In genomic region chr13:66391322-66391721, GRCh38 we compare ENCODE assay signal across 34 cellular contexts.
"Had no signal": no experiment of that assay in that cellular context is flagged by ENCODE, and none has a peak within 500 bp of the region (broad histone marks: within the 10 kb centered on the region; RNA-seq: fewer than 3 reads in every experiment).

No MANE protein-coding gene starts in this region.

- ATAC-seq: activated CD4-positive, alpha-beta T cell treated with anti-CD3 and anti-CD28 coated beads for 36 hours; activated CD4-positive, CD25-positive, alpha-beta regulatory T cell treated with anti-CD3 and anti-CD28 coated beads, Interleukin-2, amount 50 U/mL, for 24 hours; activated CD8-positive, alpha-beta memory T cell treated with anti-CD3 and anti-CD28 coated beads, Interleukin-2, amount 10 ng/mL, durations not matched to agents 7 days and 5 days; activated CD8-positive, alpha-beta T cell treated with anti-CD3 and anti-CD28 coated beads, Interleukin-2, amount 10 ng/mL, durations not matched to agents 7 days and 5 days; activated naive CD8-positive, alpha-beta T cell treated with anti-CD3 and anti-CD28 coated beads, Interleukin-2, amount 50 U/mL, for 24 hours; T-cell; T-helper 17 cell had no signal

- H3K9me3 Mint-ChIP-seq: activated CD4-positive, alpha-beta T cell treated with anti-CD3 and anti-CD28 coated beads, Interleukin-2, amount 10 ng/mL, durations not matched to agents 7 days and 5 days; activated naive CD4-positive, alpha-beta T cell treated with anti-CD3 and anti-CD28 coated beads, Interleukin-2, amount 10 ng/mL, durations not matched to agents 7 days and 5 days; activated naive CD4-positive, alpha-beta T cell treated with anti-CD3 and anti-CD28 coated beads, Interleukin-2, amount 50 U/mL, for 24 hours; brain had no signal

- H3K36me3 ChIP-seq: ascending aorta, cardiac muscle cell had no signal

- H3K4me3 ChIP-seq: ascending aorta, cardiac muscle cell had no signal

- H3K27ac ChIP-seq: ascending aorta, cardiac muscle cell, VCaP had no signal

- H3K27ac Mint-ChIP-seq: activated CD4-positive, alpha-beta memory T cell treated with anti-CD3 and anti-CD28 coated beads, Interleukin-2, amount 10 ng/mL, durations not matched to agents 7 days and 5 days; activated CD4-positive, alpha-beta T cell treated with anti-CD3 and anti-CD28 coated beads for 36 hours; activated CD4-positive, alpha-beta T cell treated with anti-CD3 and anti-CD28 coated beads, Interleukin-2, amount 10 ng/mL, durations not matched to agents 7 days and 5 days; activated CD8-positive, alpha-beta memory T cell treated with anti-CD3 and anti-CD28 coated beads, Interleukin-2, amount 10 ng/mL, durations not matched to agents 7 days and 5 days; activated CD8-positive, alpha-beta T cell treated with anti-CD3 and anti-CD28 coated beads, Interleukin-2, amount 10 ng/mL, durations not matched to agents 7 days and 5 days; activated naive CD4-positive, alpha-beta T cell treated with anti-CD3 and anti-CD28 coated beads, Interleukin-2, amount 10 ng/mL, durations not matched to agents 7 days and 5 days; activated naive CD4-positive, alpha-beta T cell treated with anti-CD3 and anti-CD28 coated beads, Interleukin-2, amount 50 U/mL, for 24 hours; activated naive CD8-positive, alpha-beta T cell; activated naive CD8-positive, alpha-beta T cell treated with anti-CD3 and anti-CD28 coated beads, Interleukin-2, amount 10 ng/mL, durations not matched to agents 7 days and 5 days; activated naive CD8-positive, alpha-beta T cell treated with anti-CD3 and anti-CD28 coated beads, Interleukin-2, amount 50 U/mL, for 24 hours; activated T-cell treated with anti-CD3 and anti-CD28 coated beads, Interleukin-2, amount 50 U/mL, for 24 hours; activated T-helper 2 cell treated with anti-CD3 and anti-CD28 coated beads, Interferon-gamma antibody, Interleukin-2, Interleukin-4, amounts not matched to agents 10 μg/mL and 5 μg/mL and 100 μg/mL, durations not matched to agents 14 hours and 24 hours and 36 hours; brain; T-cell; T-helper 17 cell had no signal

- H3K4me3 Mint-ChIP-seq: activated CD4-positive, alpha-beta memory T cell treated with anti-CD3 and anti-CD28 coated beads, Interleukin-2, amount 10 ng/mL, durations not matched to agents 7 days and 5 days; activated CD4-positive, alpha-beta T cell treated with anti-CD3 and anti-CD28 coated beads for 36 hours; activated CD4-positive, alpha-beta T cell treated with anti-CD3 and anti-CD28 coated beads, Interleukin-2, amount 10 ng/mL, durations not matched to agents 7 days and 5 days; activated CD8-positive, alpha-beta memory T cell treated with anti-CD3 and anti-CD28 coated beads, Interleukin-2, amount 10 ng/mL, durations not matched to agents 7 days and 5 days; activated CD8-positive, alpha-beta T cell treated with anti-CD3 and anti-CD28 coated beads, Interleukin-2, amount 10 ng/mL, durations not matched to agents 7 days and 5 days; activated naive CD4-positive, alpha-beta T cell treated with anti-CD3 and anti-CD28 coated beads, Interleukin-2, amount 10 ng/mL, durations not matched to agents 7 days and 5 days; activated naive CD4-positive, alpha-beta T cell treated with anti-CD3 and anti-CD28 coated beads, Interleukin-2, amount 50 U/mL, for 24 hours; activated naive CD8-positive, alpha-beta T cell; activated naive CD8-positive, alpha-beta T cell treated with anti-CD3 and anti-CD28 coated beads, Interleukin-2, amount 10 ng/mL, durations not matched to agents 7 days and 5 days; activated naive CD8-positive, alpha-beta T cell treated with anti-CD3 and anti-CD28 coated beads, Interleukin-2, amount 50 U/mL, for 24 hours; activated T-cell treated with anti-CD3 and anti-CD28 coated beads, Interleukin-2, amount 50 U/mL, for 24 hours; brain; central memory CD8-positive, alpha-beta T cell; T-cell; T-helper 17 cell had no signal

- H3K27me3 Mint-ChIP-seq: activated CD4-positive, alpha-beta memory T cell treated with anti-CD3 and anti-CD28 coated beads, Interleukin-2, amount 10 ng/mL, durations not matched to agents 7 days and 5 days; activated CD4-positive, alpha-beta T cell treated with anti-CD3 and anti-CD28 coated beads for 36 hours; activated CD4-positive, alpha-beta T cell treated with anti-CD3 and anti-CD28 coated beads, Interleukin-2, amount 10 ng/mL, durations not matched to agents 7 days and 5 days; activated CD8-positive, alpha-beta memory T cell treated with anti-CD3 and anti-CD28 coated beads, Interleukin-2, amount 10 ng/mL, durations not matched to agents 7 days and 5 days; activated naive CD4-positive, alpha-beta T cell treated with anti-CD3 and anti-CD28 coated beads, Interleukin-2, amount 10 ng/mL, durations not matched to agents 7 days and 5 days; activated naive CD4-positive, alpha-beta T cell treated with anti-CD3 and anti-CD28 coated beads, Interleukin-2, amount 50 U/mL, for 24 hours; activated naive CD8-positive, alpha-beta T cell; activated naive CD8-positive, alpha-beta T cell treated with anti-CD3 and anti-CD28 coated beads, Interleukin-2, amount 10 ng/mL, durations not matched to agents 7 days and 5 days; activated naive CD8-positive, alpha-beta T cell treated with anti-CD3 and anti-CD28 coated beads, Interleukin-2, amount 50 U/mL, for 24 hours; activated T-cell treated with anti-CD3 and anti-CD28 coated beads, Interleukin-2, amount 50 U/mL, for 24 hours; brain; central memory CD8-positive, alpha-beta T cell; T-cell; T-helper 17 cell had no signal

- H3K36me3 Mint-ChIP-seq: activated CD8-positive, alpha-beta memory T cell treated with anti-CD3 and anti-CD28 coated beads, Interleukin-2, amount 10 ng/mL, durations not matched to agents 7 days and 5 days; activated naive CD4-positive, alpha-beta T cell treated with anti-CD3 and anti-CD28 coated beads, Interleukin-2, amount 10 ng/mL, durations not matched to agents 7 days and 5 days; activated naive CD4-positive, alpha-beta T cell treated with anti-CD3 and anti-CD28 coated beads, Interleukin-2, amount 50 U/mL, for 24 hours; activated naive CD8-positive, alpha-beta T cell; activated naive CD8-positive, alpha-beta T cell treated with anti-CD3 and anti-CD28 coated beads, Interleukin-2, amount 10 ng/mL, durations not matched to agents 7 days and 5 days; brain; T-cell had no signal

- H3K27me3 ChIP-seq: ascending aorta had no signal

- DNase-seq: activated CD4-positive, alpha-beta memory T cell treated with anti-CD3 and anti-CD28 coated beads, Interleukin-2, amount 10 ng/mL, durations not matched to agents 7 days and 5 days; activated CD4-positive, alpha-beta T cell treated with anti-CD3 and anti-CD28 coated beads for 1 hour; activated CD4-positive, alpha-beta T cell treated with anti-CD3 and anti-CD28 coated beads for 36 hours; activated CD4-positive, alpha-beta T cell treated with anti-CD3 and anti-CD28 coated beads for 48 hours; activated CD4-positive, alpha-beta T cell treated with anti-CD3 and anti-CD28 coated beads, Interleukin-2, amount 10 ng/mL, durations not matched to agents 7 days and 5 days; activated CD4-positive, alpha-beta T cell treated with anti-CD3 and anti-CD28 coated beads, Interleukin-2, amount 50 U/mL, for 48 hours; activated CD4-positive, CD25-positive, alpha-beta regulatory T cell; activated CD8-positive, alpha-beta memory T cell treated with anti-CD3 and anti-CD28 coated beads for 24 hours; activated CD8-positive, alpha-beta memory T cell treated with anti-CD3 and anti-CD28 coated beads, Interleukin-2, amount 10 ng/mL, durations not matched to agents 7 days and 5 days; activated CD8-positive, alpha-beta memory T cell treated with anti-CD3 and anti-CD28 coated beads, Interleukin-2, amount 50 U/mL, for 48 hours; activated CD8-positive, alpha-beta T cell treated with anti-CD3 and anti-CD28 coated beads, Interleukin-2, amount 10 ng/mL, durations not matched to agents 7 days and 5 days; activated effector memory CD4-positive, alpha-beta T cell treated with Interleukin-2 at 50 U/mL for 16 hours; activated gamma-delta T cell; activated naive CD4-positive, alpha-beta T cell treated with anti-CD3 and anti-CD28 coated beads, Interleukin-2, amount 10 ng/mL, durations not matched to agents 7 days and 5 days; activated naive CD4-positive, alpha-beta T cell treated with Interleukin-2 at 50 U/mL for 16 hours; activated naive CD8-positive, alpha-beta T cell treated with anti-CD3 and anti-CD28 coated beads, Interleukin-2, amount 10 ng/mL, durations not matched to agents 7 days and 5 days; activated naive CD8-positive, alpha-beta T cell treated with anti-CD3 and anti-CD28 coated beads, Interleukin-2, amount 50 U/mL, for 24 hours; activated T-cell treated with anti-CD3 and anti-CD28 coated beads, Interleukin-2, amount 50 U/mL, for 24 hours; activated T-cell treated with anti-CD3 and anti-CD28 coated beads, Interleukin-2, amount 50 U/mL, for 48 hours; amygdala; anterior cingulate cortex; caudate nucleus; cerebellar nuclear complex; T-cell; T-helper 17 cell had no signal

- H3K9me3 ChIP-seq: ascending aorta had no signal

- H3K4me1 Mint-ChIP-seq: activated CD4-positive, alpha-beta memory T cell treated with anti-CD3 and anti-CD28 coated beads, Interleukin-2, amount 10 ng/mL, durations not matched to agents 7 days and 5 days; activated CD4-positive, alpha-beta T cell treated with anti-CD3 and anti-CD28 coated beads for 36 hours; activated CD4-positive, alpha-beta T cell treated with anti-CD3 and anti-CD28 coated beads, Interleukin-2, amount 10 ng/mL, durations not matched to agents 7 days and 5 days; activated CD8-positive, alpha-beta memory T cell treated with anti-CD3 and anti-CD28 coated beads, Interleukin-2, amount 10 ng/mL, durations not matched to agents 7 days and 5 days; activated naive CD4-positive, alpha-beta T cell treated with anti-CD3 and anti-CD28 coated beads, Interleukin-2, amount 10 ng/mL, durations not matched to agents 7 days and 5 days; activated naive CD4-positive, alpha-beta T cell treated with anti-CD3 and anti-CD28 coated beads, Interleukin-2, amount 50 U/mL, for 24 hours; activated naive CD8-positive, alpha-beta T cell treated with anti-CD3 and anti-CD28 coated beads, Interleukin-2, amount 10 ng/mL, durations not matched to agents 7 days and 5 days; activated naive CD8-positive, alpha-beta T cell treated with anti-CD3 and anti-CD28 coated beads, Interleukin-2, amount 50 U/mL, for 24 hours; brain; central memory CD8-positive, alpha-beta T cell; T-cell; T-helper 17 cell had no signal

- H3K4me1 ChIP-seq: ascending aorta had no signal
